8 cellular contexts compared by ENCODE assay signal in genomic region chr11:122656073-122656630, GRCh38. TPM values are rescaled to one million over a fixed set of nuclear protein-coding genes. Genes with fewer than 3 reads are reported as not detected.
DNase-seq lines count a peak whose midpoint lies in the region; ATAC-seq and TF ChIP-seq lines count a peak whose summit lies in the region.

No MANE protein-coding gene starts in this region.

- H3K4me3 ChIP-seq in fibroblast of villous mesenchyme (ENCODE audit: low read depth, low read length) (peak overlapping the region; percentile 87), neuron (ENCODE audit: low read length) (peak overlapping the region; percentile 91), transverse colon (peak overlapping the region; percentile 38 to 71 (median 69))

- peaks cover 9% of the 10 kb centered on the region for H3K4me1 ChIP-seq in neuron (ENCODE audit: insufficient read depth, low read length)
- peaks cover 5 to 18% (median 7%) of the 10 kb centered on the region in 4 donors for H3K4me1 ChIP-seq in transverse colon

- no peaks in the 10 kb centered on the region for H3K36me3 ChIP-seq in neuron (ENCODE audit: insufficient read depth, low read length)
- H3K36me3 ChIP-seq in transverse colon: no peaks in the 10 kb centered on the region

- in situ Hi-C loops in transverse colon (cut with MboI; ENCODE audit: low pct_ligation_motif_present in 1 of 4, low pct_unique_long_range_greater_than_20kb in 1 of 4, low sequenced_read_pairs in 3 of 4): no loop called here

- TF ChIP-seq CTCF in fibroblast of villous mesenchyme (IDR thresholded peaks at IDR 0.05; ENCODE audit: insufficient read depth, low read depth, low read length) (no peak), transverse colon (IDR thresholded peaks at IDR 0.05) (no peak)

- peaks cover 4% of the 10 kb centered on the region for H3K27me3 ChIP-seq in neuron (ENCODE audit: insufficient read depth, low read length)
- peaks cover 8% of the 10 kb centered on the region for H3K27me3 ChIP-seq in transverse colon

- H3K9me3 ChIP-seq in neuron (ENCODE audit: low read length) (no peaks in the 10 kb centered on the region), transverse colon (no peaks in the 10 kb centered on the region)

- TF ChIP-seq EP300 in transverse colon (IDR thresholded peaks at IDR 0.05; ENCODE audit: low read depth): no peak

- peak overlapping the region; percentile 83 for H2AFZ ChIP-seq in neuron (ENCODE audit: low read depth, low read length)

- H3K27ac ChIP-seq in transverse colon: peak overlapping the region; percentile 85 to 94 (median 90)

- intact Hi-C loops in transverse colon (cut with DNase I; ENCODE audit: low total_unique reads): no loop called here

- peak; percentile 45 for ATAC-seq in HG03045 (IDR thresholded peaks at IDR 0.05; ENCODE audit: unreplicated experiment)

- TF ChIP-seq POLR2A in transverse colon (IDR thresholded peaks at IDR 0.05): no peak

- DNase-seq in NCI-H2196 (lab: John Stamatoyannopoulos, UW; ENCODE audit: unreplicated experiment) (peak; percentile 46), NCI-H2196 treated with DMSO at 0.1 percent for 48 hours (lab: John Stamatoyannopoulos, UW; ENCODE audit: unreplicated experiment) (no peak), OCI-M1 (lab: John Stamatoyannopoulos, UW) (peak; percentile 52), fibroblast of villous mesenchyme (ENCODE audit: low read depth) (peak; percentile 77), transverse colon (peak; percentile 39)
- DNase-seq in activated T-helper 9 cell treated with anti-CD3 and anti-CD28 coated beads, Interleukin-2, amount 50 U/mL, for 16 hours (ENCODE audit: low read depth): peak; percentile 27

- WGBS in transverse colon (ENCODE audit: low coverage in 1 of 2), 2 donors: 1% methylated on average over 37 of the region's 66 CpGs; no CpG with 5 or more reads in 1 of the 2 donors

RNA-seq across cellular contexts. Expression of gene UBASH3B, which starts 0.6 kb away (rescaled TPM):
- 26.1 and 30.7 TPM in 2 replicates for total RNA-seq in fibroblast of villous mesenchyme
- 100 to 1,000 TPM in 1 of 4 donors, 10 to 100 TPM in 1, 1 to 10 TPM in 2; 2.0 to 101 (median 17.0) TPM for total RNA-seq in transverse colon
